In genomic region chr13:20681476-20681875, GRCh38 we compare ENCODE assay signal across 1 cellular context. TPM values are rescaled to one million over a fixed set of nuclear protein-coding genes. Genes with fewer than 3 reads are reported as not detected.
"Had no signal": no experiment of that assay in that cellular context is flagged by ENCODE, and none has a peak within 500 bp of the region (broad histone marks: within the 10 kb centered on the region; RNA-seq: fewer than 3 reads in every experiment).

No MANE protein-coding gene starts in this region.

RNA-seq across cellular contexts. Expression of gene IL17D, which starts 22.0 kb away (rescaled TPM):
- total RNA-seq: activated B cell treated with CpG ODN at 0.5 μM for 24 hours had no signal
